24 cellular contexts compared by ENCODE assay signal in the genomic region with DNA sequence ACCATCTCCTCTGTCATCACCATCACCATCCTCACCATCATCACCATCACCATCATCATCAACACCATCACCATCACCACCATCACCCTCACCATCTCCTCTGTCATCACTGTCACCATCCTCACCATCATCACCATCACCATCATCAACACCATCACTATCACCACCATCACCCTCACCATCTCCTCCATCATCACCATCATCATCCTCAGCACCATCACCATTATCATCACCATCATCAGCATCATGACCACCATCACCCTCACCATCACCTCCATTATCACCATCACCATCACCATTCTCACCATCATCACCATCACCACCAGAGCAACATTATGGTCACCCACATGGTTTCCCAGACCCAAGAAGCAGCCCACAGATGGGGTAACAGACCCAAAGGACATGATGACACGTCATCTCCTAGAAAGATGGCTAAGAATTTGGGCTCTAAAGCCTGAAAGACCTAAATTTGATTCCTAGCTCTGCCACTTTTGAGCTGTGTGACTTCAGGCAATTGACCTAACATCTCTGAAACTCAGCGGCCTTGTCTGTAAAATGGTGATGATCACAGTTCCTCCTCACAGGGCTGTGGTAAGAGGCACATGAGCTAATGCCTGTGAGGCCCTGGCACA. TPM values are rescaled to one million over a fixed set of nuclear protein-coding genes. Genes with fewer than 3 reads are reported as not detected.
DNase-seq lines count a peak whose midpoint lies in the region; ATAC-seq and TF ChIP-seq lines count a peak whose summit lies in the region.
"Had no signal": no experiment of that assay in that cellular context is flagged by ENCODE, and none has a peak within 500 bp of the region (broad histone marks: within the 10 kb centered on the region; RNA-seq: fewer than 3 reads in every experiment).

No MANE protein-coding gene starts in this region.

- H3K14ac ChIP-seq in H9 (ENCODE audit: insufficient read depth, low read length) (no peak overlapping the region), trophoblast cell (ENCODE audit: low read length) (no peak overlapping the region)

- H4K8ac ChIP-seq in H9 (replicated peaks; ENCODE audit: insufficient read length, low read depth, low read length) (no peak overlapping the region), trophoblast cell (ENCODE audit: low read depth, low read length) (no peak overlapping the region)

- H3K4ac ChIP-seq in H9 (ENCODE audit: low read depth, low read length) = no peak overlapping the region
- H3K4ac ChIP-seq in trophoblast cell (ENCODE audit: low read depth, low read length) = no peak overlapping the region

- H3K27me3 ChIP-seq in H9 (ENCODE audit: insufficient read depth, low read length) (no peaks in the 10 kb centered on the region; the same call in 1 of the 2 replicates), trophoblast cell (ENCODE audit: insufficient read depth, low read length) (no peaks in the 10 kb centered on the region)
- H3K27me3 ChIP-seq: BLaER1 treated with 17β-estradiol and CSF1 and Interleukin-3, amounts not matched to agents 10 nM and 100 nM; SJCRH30 had no signal

- H3K9ac ChIP-seq in H9 (ENCODE audit: extremely low read depth, insufficient read length, low read length) (no peak overlapping the region), trophoblast cell (ENCODE audit: low read length) (no peak overlapping the region)
- H3K9ac ChIP-seq: BLaER1 treated with 17β-estradiol and CSF1 and Interleukin-3, amounts not matched to agents 10 nM and 100 nM had no signal

- H3K27ac ChIP-seq in H9 (ENCODE audit: insufficient read length, low read depth, low read length) (no peak overlapping the region), VCaP (peak overlapping the region; percentile 63), epithelial cell of prostate (no peak overlapping the region), trophoblast cell (ENCODE audit: low read depth, low read length) (no peak overlapping the region), caudate nucleus (ENCODE audit: low read depth, low read length) (no peak overlapping the region)
- H3K27ac ChIP-seq: BLaER1 treated with 17β-estradiol and CSF1 and Interleukin-3, amounts not matched to agents 10 nM and 100 nM; SJCRH30 had no signal

- peak overlapping the region; percentile 13 for H3K4me3 ChIP-seq in trophoblast cell (ENCODE audit: low read depth, low read length)
- H3K4me3 ChIP-seq: BLaER1 treated with 17β-estradiol and CSF1 and Interleukin-3, amounts not matched to agents 10 nM and 100 nM; GM12878; SJCRH30 had no signal

- H3T11ph ChIP-seq in H9 (ENCODE audit: low read length) = no peak overlapping the region

- H2BK120ac ChIP-seq in H9 (ENCODE audit: low read depth, low read length, poor library complexity, severe bottlenecking) (no peak overlapping the region), trophoblast cell (ENCODE audit: insufficient read depth, low read length, poor library complexity) (no peak overlapping the region)

- no peak for TF ChIP-seq CTCF in H9 (conservative IDR thresholded peaks at IDR 0.05)
- no peak for TF ChIP-seq CTCF in VCaP (conservative IDR thresholded peaks at IDR 0.05)
- no peak for TF ChIP-seq CTCF in HFFc6 (IDR thresholded peaks at IDR 0.05)

- no peak overlapping the region for H3K56ac ChIP-seq in H9 (ENCODE audit: insufficient read length, low read depth, low read length)

- no peaks in the 10 kb centered on the region for H3K9me3 ChIP-seq in H9 (ENCODE audit: control insufficient read depth, low read depth, low read length)
- peaks cover 3% of the 10 kb centered on the region for H3K9me3 ChIP-seq in trophoblast cell (ENCODE audit: insufficient read depth, low read depth, low read length)
- H3K9me3 ChIP-seq: BLaER1 treated with 17β-estradiol and CSF1 and Interleukin-3, amounts not matched to agents 10 nM and 100 nM; SJCRH30 had no signal

- H2BK5ac ChIP-seq in H9 (ENCODE audit: insufficient read length, low read length) (no peak overlapping the region), trophoblast cell (ENCODE audit: low read depth, low read length, poor library complexity) (no peak overlapping the region)

- H2AK5ac ChIP-seq in H9 (ENCODE audit: insufficient read length, low read length) = no peak overlapping the region
- H2AK5ac ChIP-seq in trophoblast cell (ENCODE audit: low read length) = no peak overlapping the region

- no CpG with 5 or more reads among the region's 2 CpGs for WGBS in H9 (ENCODE audit: extremely low coverage, insufficient read length, low lambda C conversion rate)
- no CpG with 5 or more reads among the region's 2 CpGs for WGBS in trophoblast cell (ENCODE audit: extremely low coverage, insufficient coverage, insufficient read length)

- no peak overlapping the region for H2BK20ac ChIP-seq in H9 (ENCODE audit: low read depth, low read length, poor library complexity, severe bottlenecking)

- H3K36me3 Mint-ChIP-seq in H9 (ENCODE audit: insufficient read depth in 1 of 3, low read depth in 3 of 3) (no peaks in the 10 kb centered on the region), HFFc6 (ENCODE audit: low read depth) (no peaks in the 10 kb centered on the region)
- H3K36me3 Mint-ChIP-seq: CD4-positive, alpha-beta memory T cell had no signal

- no peak for ATAC-seq in HG02852 (IDR thresholded peaks at IDR 0.05; ENCODE audit: unreplicated experiment)
- ATAC-seq: GM12878, Right ventricle myocardium inferior, SK-N-SH treated with all-trans-retinoic acid at 6 μM for 48 hours had no signal

- H4K5ac ChIP-seq in H9 (ENCODE audit: insufficient read length, low read depth, low read length) = peak overlapping the region; percentile 9

- H3K18ac ChIP-seq in H9 (ENCODE audit: insufficient read length, low read depth, low read length) (no peak overlapping the region), trophoblast cell (ENCODE audit: low read length) (no peak overlapping the region)

- H3K9me3 Mint-ChIP-seq in H9 (no peaks in the 10 kb centered on the region), HFFc6 (no peaks in the 10 kb centered on the region)
- H3K9me3 Mint-ChIP-seq: CD4-positive, alpha-beta memory T cell had no signal

- H2AFZ ChIP-seq in H9 (ENCODE audit: low read length) (no peak overlapping the region), trophoblast cell (ENCODE audit: insufficient read depth, low read length, poor library complexity) (no peak overlapping the region)

- peaks cover 0 to 4% of the 10 kb centered on the region in 2 experiments; a peak in 2 of 4 replicates for H3K4me1 Mint-ChIP-seq in H9
- H3K4me1 Mint-ChIP-seq in HFFc6 (ENCODE audit: low read depth) = no peaks in the 10 kb centered on the region
- H3K4me1 Mint-ChIP-seq: CD4-positive, alpha-beta memory T cell had no signal

- H3K27me3 Mint-ChIP-seq in H9 (ENCODE audit: low read depth) (peaks cover 2% of the 10 kb centered on the region; the same call in 1 of the 2 replicates), HFFc6 (ENCODE audit: insufficient read depth) (peaks cover 13% of the 10 kb centered on the region)

- H3K4me2 ChIP-seq in H9 (ENCODE audit: insufficient read depth, insufficient read length, low read length) (no peak overlapping the region), trophoblast cell (ENCODE audit: low read length) (no peak overlapping the region)
- H3K4me2 ChIP-seq: BLaER1 treated with 17β-estradiol and CSF1 and Interleukin-3, amounts not matched to agents 10 nM and 100 nM had no signal

- H3K27ac Mint-ChIP-seq in H9 (no peak overlapping the region), HFFc6 (no peak overlapping the region)
- H3K27ac Mint-ChIP-seq: CD4-positive, alpha-beta memory T cell had no signal

- H3K79me2 ChIP-seq in H9 (ENCODE audit: insufficient read depth, low read length) (no peaks in the 10 kb centered on the region), trophoblast cell (ENCODE audit: control insufficient read depth, insufficient read depth, low read length, poor library complexity) (no peaks in the 10 kb centered on the region)

- H4K20me1 ChIP-seq in H9 (ENCODE audit: control insufficient read depth, insufficient read depth, insufficient read length) = no peaks in the 10 kb centered on the region
- H4K20me1 ChIP-seq: BLaER1 treated with 17β-estradiol and CSF1 and Interleukin-3, amounts not matched to agents 10 nM and 100 nM had no signal

- H3K79me1 ChIP-seq in H9 (ENCODE audit: insufficient read depth, low read depth, low read length, poor library complexity, severe bottlenecking) (no peaks in the 10 kb centered on the region), trophoblast cell (ENCODE audit: low read length) (no peaks in the 10 kb centered on the region)

- H3K4me1 ChIP-seq in H9 (ENCODE audit: insufficient read depth, low read length) (peaks cover 2% of the 10 kb centered on the region; the same call in 1 of the 2 replicates), trophoblast cell (ENCODE audit: control insufficient read depth in 1 of 2, insufficient read depth in 2 of 2, low read length in 2 of 2) (peaks cover 0 to 1% of the 10 kb centered on the region in 2 experiments)
- H3K4me1 ChIP-seq: SJCRH30 had no signal

- H2BK12ac ChIP-seq in H9 (ENCODE audit: insufficient read length, low read depth, low read length) (no peak overlapping the region), trophoblast cell (ENCODE audit: low read length) (no peak overlapping the region)

- no peaks in the 10 kb centered on the region for H3K23me2 ChIP-seq in H9 (ENCODE audit: insufficient read length, low read depth, low read length, poor library complexity, severe bottlenecking)

- H3K23ac ChIP-seq in H9 (ENCODE audit: insufficient read length, low read depth, low read length) (no peak overlapping the region), trophoblast cell (ENCODE audit: low read length) (no peak overlapping the region)

- no peak overlapping the region for H3K4me3 Mint-ChIP-seq in H9
- no peak overlapping the region for H3K4me3 Mint-ChIP-seq in HFFc6
- H3K4me3 Mint-ChIP-seq: CD4-positive, alpha-beta memory T cell had no signal

- H4K12ac ChIP-seq in trophoblast cell (ENCODE audit: low read depth, low read length) = no peak overlapping the region

- no peak overlapping the region for H4K91ac ChIP-seq in H9 (ENCODE audit: insufficient read length, low read depth, low read length)
- H4K91ac ChIP-seq in trophoblast cell (ENCODE audit: low read depth, low read length) = no peak overlapping the region

- no peaks in the 10 kb centered on the region for H3K36me3 ChIP-seq in trophoblast cell (ENCODE audit: control insufficient read depth in 1 of 2, insufficient read depth in 2 of 2, low read length in 2 of 2)
- H3K36me3 ChIP-seq: BLaER1 treated with 17β-estradiol and CSF1 and Interleukin-3, amounts not matched to agents 10 nM and 100 nM; SJCRH30 had no signal

- DNase-seq in H9 (no peak), epithelial cell of prostate (ENCODE audit: low read depth, low spot score) (peak; percentile 26), trophoblast cell (no peak), medulla oblongata (ENCODE audit: extremely low spot score) (no peak), HFFc6 (no peak), caudate nucleus (lab: John Stamatoyannopoulos, UW) (no peak)
- DNase-seq: CD4-positive, alpha-beta memory T cell; GOT3; Kasumi-1; MV-4-11; NCI-H1436 treated with DMSO at 0.1 percent for 48 hours; NCI-H1930; NCI-H524 treated with DMSO at 0.1 percent for 48 hours; NK-92 treated with Interleukin-12 subunit alpha and Interleukin-12 subunit beta, amount 100 ng/mL, for 24 hours; SJCRH30 had no signal

- no peak overlapping the region for H2BK15ac ChIP-seq in H9 (ENCODE audit: low read depth, low read length)

RNA-seq across cellular contexts. Expression of gene SCNN1B, which starts 14.6 kb away (rescaled TPM):
- 0.11 and 0.35 TPM in 2 replicates for total RNA-seq in H9 (2021)
- not detected in 2 replicates for polyA plus RNA-seq in trophoblast cell (2013)
- total RNA-seq in HFFc6 (2021; fragmentation: NEBNext Ultra II Directional; extraction: Animal tissue kit (Norgen Biotek cat#: 25700)) = not detected
- total RNA-seq: CD4-positive, alpha-beta memory T cell; M059J; RPMI7951; SJCRH30 had no signal
- polyA plus RNA-seq: AG04450; CD4-positive, alpha-beta memory T cell had no signal
